ENCODE assay signal across 8 cellular contexts in genomic region chr15:40942337-40942854, GRCh38. TPM values are rescaled to one million over a fixed set of nuclear protein-coding genes. Genes with fewer than 3 reads are reported as not detected.
A peak's percentile ranks its signal among the peaks of the same experiment; 100 is the strongest.
DNase-seq lines count a peak whose midpoint lies in the region; ATAC-seq and TF ChIP-seq lines count a peak whose summit lies in the region.

No MANE protein-coding gene starts in this region.

- H3K9me3 ChIP-seq in GM23248 (ENCODE audit: low read depth) (no peaks in the 10 kb centered on the region), NT2/D1 (ENCODE audit: insufficient read depth, low read length) (no peaks in the 10 kb centered on the region), ectodermal cell (ENCODE audit: control insufficient read depth, low read length) (no peaks in the 10 kb centered on the region)

- peak overlapping the region; percentile 75 to 89 (median 82) for H3K4me3 Mint-ChIP-seq in naive thymus-derived CD8-positive, alpha-beta T cell

- peak in 1 of 2 donors; percentile 10 for ATAC-seq in naive thymus-derived CD8-positive, alpha-beta T cell
- no peak for ATAC-seq in GM21825 (IDR thresholded peaks at IDR 0.05; ENCODE audit: unreplicated experiment)

- in situ Hi-C loops in GM23248 (cut with MboI), result no loop called here

- CTCF ChIA-PET in GM10248 (lab: Yijun Ruan, JAX), result interaction anchor here (0.7 to 5.4 kb wide), 38 partner anchors 10 to 479 kb away, joined by 3 to 167 read pairs (median 6); partner anchors contain the start of genes CHAC1, CHP1, DLL4 and EXD1

- H3K4me1 ChIP-seq in GM23248 (ENCODE audit: insufficient read depth) (0 out of 2 replicates have a peak, but pooled peaks cover 8% of the 10 kb centered on the region), NT2/D1 (ENCODE audit: insufficient read depth, insufficient read length) (peaks cover 2% of the 10 kb centered on the region), ectodermal cell (ENCODE audit: control insufficient read depth, insufficient read depth, low read length) (peaks cover 17% of the 10 kb centered on the region)

- H3K9ac ChIP-seq in GM23248, result peak overlapping the region; percentile 80
- H3K9ac ChIP-seq in NT2/D1 (ENCODE audit: insufficient read length, low read depth), result peak overlapping the region; percentile 61

- no peaks in the 10 kb centered on the region for H3K27me3 Mint-ChIP-seq in naive thymus-derived CD8-positive, alpha-beta T cell

- DNase-seq in GM23248 (peak; percentile 39), NT2/D1 (ENCODE audit: low read depth, low spot score) (no peak), GM10248 (ENCODE audit: extremely low spot score) (no peak), kidney tubule cell (ENCODE audit: low spot score) (no peak)
- DNase-seq in naive thymus-derived CD8-positive, alpha-beta T cell, result peak in 2 of 10 donors; percentile 25 to 44
- no peak for DNase-seq in stimulated activated CD4-positive, alpha-beta T cell treated with anti-CD3 and anti-CD28 coated beads, Interleukin-4, amount 100 ng/mL, for 4 hours

- H3K9me2 ChIP-seq in GM23248 (ENCODE audit: insufficient read depth), result no peaks in the 10 kb centered on the region

- peak overlapping the region; percentile 98 for H2AFZ ChIP-seq in GM23248

- no peaks in the 10 kb centered on the region for H3K79me2 ChIP-seq in GM23248 (ENCODE audit: insufficient read depth)

- H3K4me1 Mint-ChIP-seq in naive thymus-derived CD8-positive, alpha-beta T cell, result peaks cover 18 to 39% (median 35%) of the 10 kb centered on the region in 4 donors

- H3K27me3 ChIP-seq in GM23248 (replicated peaks; ENCODE audit: insufficient read depth), result no peaks in the 10 kb centered on the region
- peaks cover 76% of the 10 kb centered on the region for H3K27me3 ChIP-seq in NT2/D1 (ENCODE audit: insufficient read depth, insufficient read length)
- H3K27me3 ChIP-seq in ectodermal cell (ENCODE audit: control insufficient read depth, insufficient read depth, low read length, poor library complexity, severe bottlenecking), result peaks cover 28% of the 10 kb centered on the region

- H3K4me2 ChIP-seq in GM23248 (ENCODE audit: unreplicated experiment), result peak overlapping the region; percentile 72

- WGBS in GM23248 (ENCODE audit: low coverage in 1 of 2, low lambda C conversion rate in 2 of 2, missing lambda C conversion rate in 2 of 2), 2 experiments, result 27 to 33% methylated on average over 15 of the region's 15 CpGs
- 60 to 62% methylated on average over 15 of the region's 15 CpGs for WGBS in ectodermal cell, 2 experiments

- no peaks in the 10 kb centered on the region for H3K36me3 Mint-ChIP-seq in naive thymus-derived CD8-positive, alpha-beta T cell

- 0 out of 2 replicates have a peak, but pooled peaks cover 7% of the 10 kb centered on the region for H3F3A ChIP-seq in GM23248 (ENCODE audit: insufficient read depth)

- peak overlapping the region; percentile 72 for H3K4me3 ChIP-seq in GM23248
- peak overlapping the region; percentile 40 for H3K4me3 ChIP-seq in NT2/D1 (ENCODE audit: insufficient read length, low read depth)
- peak overlapping the region; percentile 29 for H3K4me3 ChIP-seq in ectodermal cell (ENCODE audit: insufficient read depth, low read depth, low read length)

- H3K9me3 Mint-ChIP-seq in naive thymus-derived CD8-positive, alpha-beta T cell, result no peaks in the 10 kb centered on the region

- TF ChIP-seq CTCF in GM10248 (IDR thresholded peaks at IDR 0.05; ENCODE audit: control extremely low read depth, extremely low read depth, low read depth, missing control alignments), result no peak

- H3K36me3 ChIP-seq in GM23248 (ENCODE audit: low read depth) (no peaks in the 10 kb centered on the region), NT2/D1 (ENCODE audit: insufficient read depth, insufficient read length, low read length) (no peaks in the 10 kb centered on the region), ectodermal cell (ENCODE audit: control insufficient read depth, insufficient read depth, low read length) (no peaks in the 10 kb centered on the region)

- no peaks in the 10 kb centered on the region for H4K20me1 ChIP-seq in GM23248 (ENCODE audit: insufficient read depth)

- peak overlapping the region; percentile 55 to 91 (median 80) for H3K27ac Mint-ChIP-seq in naive thymus-derived CD8-positive, alpha-beta T cell

- POLR2A ChIA-PET in naive thymus-derived CD8-positive, alpha-beta T cell (lab: Charles Lee), result interaction anchor here (0.6 to 4.3 kb wide), 12 partner anchors 11 to 293 kb away, joined by 3 to 50 read pairs (median 5); partner anchors contain the start of genes CHAC1, CHP1, DLL4 and INO80
- POLR2A ChIA-PET in GM10248 (lab: Yijun Ruan, JAX), result interaction anchor here (0.8 to 1.0 kb wide), 2 partner anchors 11 to 19 kb away, joined by 3 to 4 read pairs; partner anchors contain the start of gene CHAC1

- no peak overlapping the region for H3K27ac ChIP-seq in GM23248
- no peak overlapping the region for H3K27ac ChIP-seq in ectodermal cell (ENCODE audit: insufficient read depth, low read depth, low read length, poor library complexity, severe bottlenecking)

RNA-seq across cellular contexts. Expression of gene CHAC1, which starts 10.9 kb away (rescaled TPM):
- 65.8 and 74.4 TPM in 2 replicates for total RNA-seq in GM23248 (2014; rRNA removed; shearing (Covaris generic))
- 43.8 and 47.2 TPM in 2 replicates for polyA plus RNA-seq in GM23248 (2016; fragmentation: Nextera tagmentation; extraction: Ambion mirVana)
- polyA plus RNA-seq in ectodermal cell (2013, experiment 1 of 4), result 4.7 TPM
- polyA plus RNA-seq in ectodermal cell (2013, experiment 2 of 4), result 7.3 TPM
- polyA plus RNA-seq in ectodermal cell (2013, experiment 3 of 4), result 8.2 TPM
- polyA plus RNA-seq in ectodermal cell (2013, experiment 4 of 4), result 8.4 TPM
- 1 to 10 TPM; 8.9 to 9.2 TPM for total RNA-seq in naive thymus-derived CD8-positive, alpha-beta T cell
- not detected for polyA plus RNA-seq in naive thymus-derived CD8-positive, alpha-beta T cell

RNA-seq across cellular contexts. Expression of gene DLL4, which starts 13.3 kb away (rescaled TPM):
- not detected in 2 replicates for total RNA-seq in GM23248 (2014; rRNA removed; shearing (Covaris generic))
- polyA plus RNA-seq in GM23248 (2016; fragmentation: Nextera tagmentation; extraction: Ambion mirVana), result not detected in 2 replicates
- 0.63 TPM for polyA plus RNA-seq in ectodermal cell (2013, experiment 1 of 4)
- polyA plus RNA-seq in ectodermal cell (2013, experiment 2 of 4), result 0.25 TPM
- 0.69 TPM for polyA plus RNA-seq in ectodermal cell (2013, experiment 3 of 4)
- 0.45 TPM for polyA plus RNA-seq in ectodermal cell (2013, experiment 4 of 4)
- under 1 TPM in 1 of 2 experiments, not detected in 1; 0.16 TPM for total RNA-seq in naive thymus-derived CD8-positive, alpha-beta T cell
- not detected for polyA plus RNA-seq in naive thymus-derived CD8-positive, alpha-beta T cell

RNA-seq across cellular contexts. Expression of gene VPS18, which starts 48.1 kb away (rescaled TPM):
- 30.4 and 32.7 TPM in 2 replicates for total RNA-seq in GM23248 (2014; rRNA removed; shearing (Covaris generic))
- 15.8 and 16.4 TPM in 2 replicates for polyA plus RNA-seq in GM23248 (2016; fragmentation: Nextera tagmentation; extraction: Ambion mirVana)
- 22.2 TPM for polyA plus RNA-seq in ectodermal cell (2013, experiment 1 of 4)
- polyA plus RNA-seq in ectodermal cell (2013, experiment 2 of 4), result 29.6 TPM
- polyA plus RNA-seq in ectodermal cell (2013, experiment 3 of 4), result 15.8 TPM
- 16.3 TPM for polyA plus RNA-seq in ectodermal cell (2013, experiment 4 of 4)
- total RNA-seq in naive thymus-derived CD8-positive, alpha-beta T cell, result 10 to 100 TPM; 20.4 to 20.7 TPM
- polyA plus RNA-seq in naive thymus-derived CD8-positive, alpha-beta T cell, result 10 to 100 TPM; 11.1 to 19.2 (median 15.0) TPM
